In the genomic region with DNA sequence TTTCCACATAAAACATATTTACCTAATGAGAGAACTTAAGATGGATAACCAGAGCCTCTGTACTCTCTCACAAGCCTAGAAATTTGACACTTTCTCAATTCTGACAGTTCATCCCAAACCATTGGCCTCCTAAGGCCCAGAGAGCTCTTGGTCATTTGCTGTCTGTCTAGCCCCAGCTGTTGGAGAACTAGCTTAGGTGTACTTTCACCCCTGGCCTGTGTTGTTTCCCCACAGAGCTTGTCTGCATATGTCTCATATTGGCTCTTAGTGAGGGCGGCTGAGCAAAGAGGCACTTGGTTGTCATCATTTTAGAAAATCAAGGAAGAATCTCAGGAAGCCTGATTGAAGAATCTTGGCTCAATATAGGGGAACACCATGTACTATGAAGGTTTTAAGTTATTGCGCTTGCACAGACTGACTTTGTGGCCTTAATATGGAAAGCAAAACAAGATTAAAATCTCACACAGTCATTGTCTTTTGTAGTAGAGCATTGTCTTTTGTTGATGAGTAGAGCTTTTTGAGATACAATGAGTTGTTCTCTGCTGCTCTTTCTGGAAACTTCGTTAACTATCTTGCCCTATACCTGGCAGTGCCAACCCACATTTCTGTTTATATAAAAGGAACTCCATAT, we compare ENCODE assay signal across 11 cellular contexts.
DNase-seq lines count a peak whose midpoint lies in the region; ATAC-seq and TF ChIP-seq lines count a peak whose summit lies in the region.
"Had no signal": no experiment of that assay in that cellular context is flagged by ENCODE, and none has a peak within 500 bp of the region (broad histone marks: within the 10 kb centered on the region; RNA-seq: fewer than 3 reads in every experiment).

No MANE protein-coding gene starts in this region.

- H3K4me3 ChIP-seq in Panc1 (ENCODE audit: low read depth in 2 of 2, low read length in 2 of 2), result no peak overlapping the region
- no peak overlapping the region for H3K4me3 ChIP-seq in duodenal mucosa (ENCODE audit: low read depth in 1 of 2, low read length in 2 of 2)
- H3K4me3 ChIP-seq in tibial artery, result no peak overlapping the region

- BruUV-seq in Panc1 (replicated peaks; lab: Mats Ljungman, UMichigan), result no TSS peak

- DNase-seq in Panc1 (ENCODE audit: low read depth, low spot score) (no peak), mesothelial cell of epicardium (ENCODE audit: low spot score in 2 of 2, unreplicated experiment in 2 of 2) (no peak), tibial artery (peak; percentile 73), KBM-7 (no peak)
- DNase-seq: activated CD4-positive, alpha-beta T cell treated with anti-CD3 and anti-CD28 coated beads, Interleukin-2, amount 10 ng/mL, durations not matched to agents 7 days and 5 days had no signal

- H3K36me3 ChIP-seq in Panc1 (ENCODE audit: control insufficient read depth, insufficient read depth, low read length) (no peaks in the 10 kb centered on the region), duodenal mucosa (ENCODE audit: control insufficient read depth in 1 of 2, insufficient read depth in 2 of 2, low read length in 2 of 2) (peaks cover 0 to 3% of the 10 kb centered on the region in 2 donors), tibial artery (no peaks in the 10 kb centered on the region)

- H3K27ac ChIP-seq in Panc1 (ENCODE audit: low read length) (peak overlapping the region; percentile 85; the same call in 1 of the 2 replicates), duodenal mucosa (ENCODE audit: low read depth, low read length) (peak overlapping the region; percentile 65), tibial artery (peak overlapping the region; percentile 68 to 69)

- in situ Hi-C loops in Panc1 (cut with HindIII; ENCODE audit: low pct_unique_long_range_greater_than_20kb, low sequenced_read_pairs), result no loop called here
- in situ Hi-C loops in KBM-7 (cut with MboI; ENCODE audit: low pct_unique_long_range_greater_than_20kb, low sequenced_read_pairs), result no loop called here

- H3K27ac Mint-ChIP-seq in mesothelial cell of epicardium, result peak overlapping the region; percentile 91
- H3K27ac Mint-ChIP-seq: activated CD4-positive, alpha-beta T cell treated with anti-CD3 and anti-CD28 coated beads, Interleukin-2, amount 10 ng/mL, durations not matched to agents 7 days and 5 days; memory B cell had no signal

- H3K4me1 ChIP-seq in Panc1 (ENCODE audit: control insufficient read depth, insufficient read depth, low read length) (peaks cover 16% of the 10 kb centered on the region), duodenal mucosa (ENCODE audit: control insufficient read depth in 1 of 2, insufficient read depth in 2 of 2, low read length in 2 of 2) (peaks cover 39 to 59% of the 10 kb centered on the region in 2 donors), tibial artery (peaks cover 0 to 82% (median 54%) of the 10 kb centered on the region in 4 donors)

- intact Hi-C loops in Panc1 (cut with micrococcal nuclease; ENCODE audit: unreplicated experiment), result loop anchor here (10.0 kb wide), 1 partner anchor 91 kb away; no protein-coding TSS in a partner anchor
- intact Hi-C loops in tibial artery (cut with DNase I; ENCODE audit: low total_unique reads), result no loop called here

- POLR2A ChIA-PET in Panc1 (lab: Charles Lee), result no interaction called here

- ATAC-seq in Panc1 (no peak), HG02610 (IDR thresholded peaks at IDR 0.05; ENCODE audit: unreplicated experiment) (no peak), HG03039 (IDR thresholded peaks at IDR 0.05; ENCODE audit: unreplicated experiment) (no peak), GM18505 (IDR thresholded peaks at IDR 0.05; ENCODE audit: unreplicated experiment) (no peak)

- peaks cover 15% of the 10 kb centered on the region for H3K9me3 Mint-ChIP-seq in mesothelial cell of epicardium
- H3K9me3 Mint-ChIP-seq: central memory CD8-positive, alpha-beta T cell had no signal

- H3K9me3 ChIP-seq in Panc1 (ENCODE audit: control insufficient read depth, insufficient read depth, low read depth, low read length) (no peaks in the 10 kb centered on the region), duodenal mucosa (ENCODE audit: control insufficient read depth in 1 of 2, low read length in 2 of 2) (peaks cover 4 to 12% of the 10 kb centered on the region in 2 donors), tibial artery (no peaks in the 10 kb centered on the region)

- no peaks in the 10 kb centered on the region for H3K27me3 Mint-ChIP-seq in mesothelial cell of epicardium (ENCODE audit: low read depth)
- H3K27me3 Mint-ChIP-seq: activated CD4-positive, alpha-beta T cell treated with anti-CD3 and anti-CD28 coated beads, Interleukin-2, amount 10 ng/mL, durations not matched to agents 7 days and 5 days; central memory CD8-positive, alpha-beta T cell; memory B cell had no signal

- no peaks in the 10 kb centered on the region for H3K27me3 ChIP-seq in Panc1 (ENCODE audit: control insufficient read depth, insufficient read depth, low read length)
- no peaks in the 10 kb centered on the region for H3K27me3 ChIP-seq in duodenal mucosa (ENCODE audit: control insufficient read depth in 1 of 2, insufficient read depth in 2 of 2, low read length in 2 of 2)
- H3K27me3 ChIP-seq in tibial artery, result no peaks in the 10 kb centered on the region

- H3K9ac ChIP-seq in duodenal mucosa (ENCODE audit: low read depth in 1 of 2, low read length in 2 of 2), result no peak overlapping the region

- TF ChIP-seq CTCF in Panc1 (IDR thresholded peaks at IDR 0.05) (no peak), mesothelial cell of epicardium (IDR thresholded peaks at IDR 0.05; ENCODE audit: unreplicated experiment) (no peak), tibial artery (IDR thresholded peaks at IDR 0.05) (no peak)

- peaks cover 11% of the 10 kb centered on the region for H3K36me3 Mint-ChIP-seq in mesothelial cell of epicardium

- H3K4me1 Mint-ChIP-seq in mesothelial cell of epicardium, result peaks cover 69% of the 10 kb centered on the region
- H3K4me1 Mint-ChIP-seq: central memory CD8-positive, alpha-beta T cell; memory B cell had no signal

- no peak overlapping the region for H3K4me3 Mint-ChIP-seq in mesothelial cell of epicardium
- H3K4me3 Mint-ChIP-seq: activated CD4-positive, alpha-beta T cell treated with anti-CD3 and anti-CD28 coated beads, Interleukin-2, amount 10 ng/mL, durations not matched to agents 7 days and 5 days; central memory CD8-positive, alpha-beta T cell; memory B cell had no signal

- CTCF ChIA-PET in Panc1 (lab: Charles Lee), result no interaction called here

- no peak for TF ChIP-seq POLR2A in GM18505 (IDR thresholded peaks at IDR 0.05; ENCODE audit: borderline replicate concordance, extremely low read depth, insufficient read depth, insufficient read length)

Comparison
In these comparisons a context has a peak if more than half of its experiments do, and no peak if none do; other contexts are left out.
1. DNase-seq: peak in tibial artery (2 of 2); none in Panc1 (single experiment), mesothelial cell of epicardium (0 of 2) and KBM-7 (single experiment).
2. Peak in every context shown above with its lines, with median percentiles within 50 percentile points of each other: H3K27ac ChIP-seq.